In genomic region chr6:67887747-67888545, GRCh38 we compare ENCODE assay signal across 1 cellular context.
TF ChIP-seq lines count a peak whose summit lies in the region.

No MANE protein-coding gene starts in this region.

TF ChIP-seq in K562, 482 proteins besides CTCF, POLR2A, EP300 and RAD21 (continued from another document):
- TF ChIP-seq REST (CRISPR knock-in tag; IDR thresholded peaks at IDR 0.05; ENCODE audit: low read depth) (0 out of 2 replicates have a peak, but pooled peaks have one; percentile 12), TAF9B (IDR thresholded peaks at IDR 0.05; ENCODE audit: partially characterized antibody) (peak; percentile 78), NEUROD1 (IDR thresholded peaks at IDR 0.05; ENCODE audit: borderline replicate concordance, low read depth, low read length, partially characterized antibody) (peak; percentile 15), CUX1 (CRISPR knock-in tag; IDR thresholded peaks at IDR 0.05) (peak; percentile 52; the same call in 1 of the 2 replicates), KLF16 (IDR thresholded peaks at IDR 0.05) (no peak), ZNF316 (IDR thresholded peaks at IDR 0.05) (peak; percentile 19; the same call in 1 of the 2 replicates), TARDBP (IDR thresholded peaks at IDR 0.05) (no peak), SIN3B (IDR thresholded peaks at IDR 0.05; ENCODE audit: low read depth) (0 out of 2 replicates have a peak, but pooled peaks have one; percentile 18), RBM25 (IDR thresholded peaks at IDR 0.05; ENCODE audit: low read depth, low read length, severe bottlenecking) (no peak)
